19 cellular contexts compared by ENCODE assay signal in the genomic region with DNA sequence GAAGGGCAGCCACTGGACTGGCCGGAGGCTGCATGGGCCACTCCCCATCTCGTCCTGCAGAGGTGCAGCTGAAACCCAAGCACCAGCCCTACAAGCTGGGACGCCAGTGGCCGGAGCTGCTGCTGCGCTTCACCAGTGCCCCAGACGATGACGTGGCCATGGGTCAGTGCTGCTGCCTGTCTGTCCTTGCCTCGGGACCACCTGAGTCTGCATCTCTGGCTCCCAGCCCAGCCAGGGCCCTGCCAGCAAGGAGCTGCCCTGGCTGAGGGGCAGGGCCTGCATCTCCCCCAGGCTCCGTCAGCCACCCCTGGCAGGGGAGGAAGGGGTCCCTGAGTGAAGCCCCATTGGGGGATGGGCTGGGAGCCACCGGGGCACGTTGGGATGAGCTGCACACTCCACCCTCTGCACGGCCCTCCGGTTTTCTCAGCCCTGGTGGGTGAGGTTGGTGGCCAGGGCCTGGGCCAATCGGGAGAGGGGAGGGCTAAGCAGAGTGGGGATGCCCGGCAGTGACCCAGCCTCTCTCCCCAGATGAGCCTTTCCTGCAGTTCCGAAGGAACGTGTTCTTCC. TPM values are rescaled to one million over a fixed set of nuclear protein-coding genes. Genes with fewer than 3 reads are reported as not detected.
"Had no signal": no experiment of that assay in that cellular context is flagged by ENCODE, and none has a peak within 500 bp of the region (broad histone marks: within the 10 kb centered on the region; RNA-seq: fewer than 3 reads in every experiment).

No MANE protein-coding gene starts in this region.

- H3K27me3 ChIP-seq: colonic mucosa, hepatocyte, neutrophil had no signal

- H2AFZ ChIP-seq: hepatocyte had no signal

- FAIRE-seq: endothelial cell of umbilical vein, kidney, small intestine, urothelium cell line had no signal

- H3K27ac ChIP-seq: colonic mucosa, hepatocyte, neutrophil had no signal

- H3K9me3 ChIP-seq: colonic mucosa, left ventricle myocardium inferior, neutrophil had no signal

- H3K4me3 ChIP-seq: colonic mucosa, hepatocyte, left ventricle myocardium inferior, lung had no signal

- DNase-seq: colonic mucosa; dermis blood vessel endothelial cell; endodermal cell; foreskin melanocyte; head of caudate nucleus; left cardiac atrium; left ventricle myocardium inferior; naive thymus-derived CD4-positive, alpha-beta T cell; nephron progenitor cell; small intestine; stimulated activated CD4-positive, alpha-beta T cell treated with anti-CD3 and anti-CD28 coated beads, Interleukin-12 subunit alpha, Interleukin-12 subunit beta, amount 100 ng/mL, for 4 hours; stimulated activated naive CD4-positive, alpha-beta T cell had no signal

- H3K4me2 ChIP-seq: hepatocyte had no signal

- ATAC-seq: left cardiac atrium; naive thymus-derived CD4-positive, alpha-beta T cell had no signal

RNA-seq across cellular contexts. Expression of a gene that starts 39.0 kb away (rescaled TPM):
- total RNA-seq: mesenteric fat pad had no signal
